Comparison of ENCODE assay signal across 14 cellular contexts in genomic region chr10:70573599-70574506, GRCh38. TPM values are rescaled to one million over a fixed set of nuclear protein-coding genes. Genes with fewer than 3 reads are reported as not detected.
"Had no signal": no experiment of that assay in that cellular context is flagged by ENCODE, and none has a peak within 500 bp of the region (broad histone marks: within the 10 kb centered on the region; RNA-seq: fewer than 3 reads in every experiment).

No MANE protein-coding gene starts in this region.

- H3K27me3 ChIP-seq: right lobe of liver, suprapubic skin had no signal

- ATAC-seq: activated CD8-positive, alpha-beta T cell treated with anti-CD3 and anti-CD28 coated beads for 36 hours; psoas muscle; right lobe of liver had no signal

- H3K36me3 ChIP-seq: right lobe of liver, suprapubic skin had no signal

- H3K27me3 Mint-ChIP-seq: activated CD8-positive, alpha-beta T cell treated with anti-CD3 and anti-CD28 coated beads for 36 hours had no signal

- DNase-seq: activated CD8-positive, alpha-beta T cell treated with anti-CD3 and anti-CD28 coated beads for 36 hours; activated naive CD4-positive, alpha-beta T cell; caudate nucleus; effector CD4-positive, alpha-beta T cell; nephron progenitor cell; stimulated activated naive CD4-positive, alpha-beta T cell; SW 1271 had no signal

- H3K4me3 ChIP-seq: coronary artery, psoas muscle, right lobe of liver, suprapubic skin had no signal

- H3K9me3 ChIP-seq: psoas muscle, right lobe of liver, suprapubic skin had no signal

- H3K27ac ChIP-seq: coronary artery, psoas muscle, right lobe of liver, suprapubic skin, VCaP had no signal

- H3K4me1 ChIP-seq: psoas muscle had no signal

- H3K27ac Mint-ChIP-seq: activated CD8-positive, alpha-beta T cell treated with anti-CD3 and anti-CD28 coated beads for 36 hours; activated T-helper 1 cell treated with anti-CD3 and anti-CD28 coated beads, Interleukin-12 subunit alpha, Interleukin-12 subunit beta, Interleukin-2, Interleukin-4 antibody, amounts not matched to agents 30 ng/mL and 10 ng/mL and 1 ng/mL, durations not matched to agents 14 hours and 24 hours and 36 hours; nephron progenitor cell had no signal

- H3K9me3 Mint-ChIP-seq: activated CD8-positive, alpha-beta T cell treated with anti-CD3 and anti-CD28 coated beads for 36 hours; activated T-helper 1 cell treated with anti-CD3 and anti-CD28 coated beads, Interleukin-12 subunit alpha, Interleukin-12 subunit beta, Interleukin-2, Interleukin-4 antibody, amounts not matched to agents 30 ng/mL and 10 ng/mL and 1 ng/mL, durations not matched to agents 14 hours and 24 hours and 36 hours; nephron progenitor cell had no signal

- H3K4me3 Mint-ChIP-seq: activated CD8-positive, alpha-beta T cell treated with anti-CD3 and anti-CD28 coated beads for 36 hours; activated T-helper 1 cell treated with anti-CD3 and anti-CD28 coated beads, Interleukin-12 subunit alpha, Interleukin-12 subunit beta, Interleukin-2, Interleukin-4 antibody, amounts not matched to agents 30 ng/mL and 10 ng/mL and 1 ng/mL, durations not matched to agents 14 hours and 24 hours and 36 hours; nephron progenitor cell had no signal

RNA-seq across cellular contexts. Expression of gene PRF1, which starts 28.7 kb away (rescaled TPM):
- total RNA-seq: lung microvascular endothelial cell had no signal
